In the genomic region with DNA sequence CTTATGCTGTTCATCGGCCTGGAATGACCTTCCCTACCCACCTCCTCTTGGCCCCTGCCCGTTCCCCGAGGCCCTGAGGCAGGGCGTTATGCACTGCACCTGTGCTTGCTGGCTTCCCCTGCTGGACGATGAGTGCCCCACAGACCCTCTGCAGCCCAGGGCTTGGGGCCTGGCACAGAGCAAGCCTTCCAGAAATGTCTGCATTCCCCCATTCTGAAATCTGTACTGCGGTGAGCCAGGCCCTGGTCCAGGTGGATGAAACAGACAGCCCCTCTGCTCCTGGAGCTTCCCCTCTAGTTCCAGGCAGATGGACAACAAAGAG, we compare ENCODE assay signal across 21 cellular contexts. TPM values are rescaled to one million over a fixed set of nuclear protein-coding genes. Genes with fewer than 3 reads are reported as not detected.
"Had no signal": no experiment of that assay in that cellular context is flagged by ENCODE, and none has a peak within 500 bp of the region (broad histone marks: within the 10 kb centered on the region; RNA-seq: fewer than 3 reads in every experiment).

No MANE protein-coding gene starts in this region.

- H3K27ac Mint-ChIP-seq: activated CD4-positive, alpha-beta memory T cell treated with anti-CD3 and anti-CD28 coated beads for 36 hours; activated CD8-positive, alpha-beta memory T cell treated with anti-CD3 and anti-CD28 coated beads, Interleukin-2, amount 10 ng/mL, durations not matched to agents 7 days and 5 days; activated naive CD4-positive, alpha-beta T cell treated with anti-CD3 and anti-CD28 coated beads, Interleukin-2, amount 10 ng/mL, durations not matched to agents 7 days and 5 days; naive thymus-derived CD4-positive, alpha-beta T cell; progenitor cell of endocrine pancreas; T-helper 2 cell treated with Interferon-gamma antibody and Interleukin-4, amounts not matched to agents 5 μg/mL and 100 μg/mL, for 36 hours had no signal

- ATAC-seq: activated CD8-positive, alpha-beta memory T cell treated with anti-CD3 and anti-CD28 coated beads, Interleukin-2, amount 10 ng/mL, durations not matched to agents 7 days and 5 days; left lung; naive thymus-derived CD4-positive, alpha-beta T cell had no signal

- H3K27ac ChIP-seq: colonic mucosa, esophagus muscularis mucosa, hepatocyte, left lung, neutrophil, right atrium auricular region, skin epidermis, suprapubic skin, upper lobe of left lung had no signal

- H3K4me1 Mint-ChIP-seq: activated CD8-positive, alpha-beta memory T cell treated with anti-CD3 and anti-CD28 coated beads, Interleukin-2, amount 10 ng/mL, durations not matched to agents 7 days and 5 days; activated naive CD4-positive, alpha-beta T cell treated with anti-CD3 and anti-CD28 coated beads, Interleukin-2, amount 10 ng/mL, durations not matched to agents 7 days and 5 days had no signal

- H3K27me3 ChIP-seq: colonic mucosa, hepatocyte, right atrium auricular region had no signal

- H3K9me3 ChIP-seq: colonic mucosa, esophagus muscularis mucosa, left lung, neutrophil, right atrium auricular region, suprapubic skin, upper lobe of left lung had no signal

- H3K4me3 ChIP-seq: colonic mucosa, esophagus muscularis mucosa, hepatocyte, left lung, right atrium auricular region, skin epidermis, suprapubic skin, upper lobe of left lung had no signal

- H3K4me2 ChIP-seq: hepatocyte had no signal

- H2AFZ ChIP-seq: hepatocyte had no signal

- H3K36me3 ChIP-seq: colonic mucosa, esophagus muscularis mucosa, left lung, neutrophil, right atrium auricular region, suprapubic skin, upper lobe of left lung had no signal

- DNase-seq: activated CD4-positive, alpha-beta memory T cell treated with anti-CD3 and anti-CD28 coated beads for 36 hours; activated CD8-positive, alpha-beta memory T cell treated with anti-CD3 and anti-CD28 coated beads, Interleukin-2, amount 10 ng/mL, durations not matched to agents 7 days and 5 days; activated naive CD4-positive, alpha-beta T cell treated with anti-CD3 and anti-CD28 coated beads, Interleukin-2, amount 10 ng/mL, durations not matched to agents 7 days and 5 days; activated T-cell treated with anti-CD3 and anti-CD28 coated beads, Interleukin-2, amount 50 U/mL, for 1 hour; colonic mucosa; islet precursor cell; naive thymus-derived CD4-positive, alpha-beta T cell; stimulated activated CD4-positive, alpha-beta T cell treated with anti-CD3 and anti-CD28 coated beads, Interleukin-15, amount 100 ng/mL, for 24 hours; stimulated activated CD4-positive, alpha-beta T cell treated with anti-CD3 and anti-CD28 coated beads, Interleukin-4, amount 100 ng/mL, for 1 hour; stimulated activated naive CD4-positive, alpha-beta T cell; upper lobe of left lung had no signal

- H3K4me1 ChIP-seq: colonic mucosa, left lung, right atrium auricular region, suprapubic skin, upper lobe of left lung had no signal

- H3K36me3 Mint-ChIP-seq: activated CD4-positive, alpha-beta memory T cell treated with anti-CD3 and anti-CD28 coated beads for 36 hours; activated CD8-positive, alpha-beta memory T cell treated with anti-CD3 and anti-CD28 coated beads, Interleukin-2, amount 10 ng/mL, durations not matched to agents 7 days and 5 days; activated naive CD4-positive, alpha-beta T cell treated with anti-CD3 and anti-CD28 coated beads, Interleukin-2, amount 10 ng/mL, durations not matched to agents 7 days and 5 days; naive thymus-derived CD4-positive, alpha-beta T cell had no signal

- H3K79me2 ChIP-seq: hepatocyte had no signal

- H3K4me3 Mint-ChIP-seq: activated CD4-positive, alpha-beta memory T cell treated with anti-CD3 and anti-CD28 coated beads for 36 hours; activated CD8-positive, alpha-beta memory T cell treated with anti-CD3 and anti-CD28 coated beads, Interleukin-2, amount 10 ng/mL, durations not matched to agents 7 days and 5 days; activated naive CD4-positive, alpha-beta T cell treated with anti-CD3 and anti-CD28 coated beads, Interleukin-2, amount 10 ng/mL, durations not matched to agents 7 days and 5 days; naive thymus-derived CD4-positive, alpha-beta T cell; T-helper 2 cell treated with Interferon-gamma antibody and Interleukin-4, amounts not matched to agents 5 μg/mL and 100 μg/mL, for 36 hours had no signal

- H3K9me3 Mint-ChIP-seq: activated CD4-positive, alpha-beta memory T cell treated with anti-CD3 and anti-CD28 coated beads for 36 hours; activated naive CD4-positive, alpha-beta T cell treated with anti-CD3 and anti-CD28 coated beads, Interleukin-2, amount 10 ng/mL, durations not matched to agents 7 days and 5 days; T-helper 2 cell treated with Interferon-gamma antibody and Interleukin-4, amounts not matched to agents 5 μg/mL and 100 μg/mL, for 36 hours had no signal

RNA-seq across cellular contexts. Expression of a gene that starts 35.0 kb away (rescaled TPM):
- total RNA-seq: activated CD4-positive, alpha-beta memory T cell treated with anti-CD3 and anti-CD28 coated beads for 36 hours; activated CD8-positive, alpha-beta memory T cell treated with anti-CD3 and anti-CD28 coated beads, Interleukin-2, amount 10 ng/mL, durations not matched to agents 7 days and 5 days; colonic mucosa; esophagus muscularis mucosa; mononuclear cell; naive thymus-derived CD4-positive, alpha-beta T cell; right atrium auricular region; suprapubic skin had no signal
- polyA plus RNA-seq: naive thymus-derived CD4-positive, alpha-beta T cell had no signal

RNA-seq across cellular contexts. Expression of a gene that starts 53.8 kb away (rescaled TPM):
- total RNA-seq: activated CD8-positive, alpha-beta memory T cell treated with anti-CD3 and anti-CD28 coated beads, Interleukin-2, amount 10 ng/mL, durations not matched to agents 7 days and 5 days; progenitor cell of endocrine pancreas had no signal
- polyA plus RNA-seq: hepatocyte had no signal
